Comparison of ENCODE assay signal across 8 cellular contexts in the genomic region with DNA sequence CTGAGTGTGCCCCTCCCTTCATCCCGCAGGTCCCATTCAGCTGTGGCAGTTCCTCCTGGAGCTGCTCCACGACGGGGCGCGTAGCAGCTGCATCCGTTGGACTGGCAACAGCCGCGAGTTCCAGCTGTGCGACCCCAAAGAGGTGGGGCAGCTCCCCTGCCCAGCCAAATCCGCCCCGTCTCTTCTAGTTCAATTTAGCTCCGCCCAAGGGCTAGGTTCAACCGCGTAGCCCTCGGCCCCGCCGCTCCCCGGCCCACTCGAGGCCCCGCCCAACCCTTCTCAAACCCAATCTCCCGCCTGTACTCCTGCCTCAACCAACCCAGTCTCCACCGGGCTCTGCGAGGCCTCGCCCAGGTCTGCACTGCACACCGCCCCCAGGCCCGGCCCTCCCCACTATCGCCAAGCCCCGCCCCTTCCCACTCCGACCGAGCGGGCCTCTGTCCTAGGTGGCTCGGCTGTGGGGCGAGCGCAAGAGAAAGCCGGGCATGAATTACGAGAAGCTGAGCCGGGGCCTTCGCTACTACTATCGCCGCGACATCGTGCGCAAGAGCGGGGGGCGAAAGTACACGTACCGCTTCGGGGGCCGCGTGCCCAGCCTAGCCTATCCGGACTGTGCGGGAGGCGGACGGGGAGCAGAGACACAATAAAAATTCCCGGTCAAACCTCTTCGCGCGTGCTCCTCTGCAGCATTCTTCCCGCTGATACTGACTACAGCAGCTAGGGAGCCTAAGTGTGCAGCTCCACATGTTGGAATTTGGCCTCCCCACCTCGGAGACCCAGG. TPM values are rescaled to one million over a fixed set of nuclear protein-coding genes. Genes with fewer than 3 reads are reported as not detected.
DNase-seq lines count a peak whose midpoint lies in the region; ATAC-seq, FAIRE-seq and TF ChIP-seq lines count a peak whose summit lies in the region.

No MANE protein-coding gene starts in this region.

- H3K36me3 ChIP-seq in bronchial epithelial cell (ENCODE audit: control insufficient read depth, insufficient read depth, low read length), result no peaks in the 10 kb centered on the region

- peak; percentile 51 for TF ChIP-seq POLR2A in A549 (IDR thresholded peaks at IDR 0.05; ENCODE audit: low read length)

- peak; percentile 99 to 100 for DNase-seq in A549 (ENCODE audit: low read depth in 1 of 2, low spot score in 1 of 2)
- DNase-seq in NCI-H2196 treated with DMSO at 0.1 percent for 48 hours (lab: John Stamatoyannopoulos, UW; ENCODE audit: unreplicated experiment), result peak; percentile 97
- peak; percentile 88 for DNase-seq in bronchial epithelial cell (ENCODE audit: low read depth)
- peak; percentile 57 for DNase-seq in inferior parietal cortex (ENCODE audit: extremely low spot score)
- peak; percentile 78 for DNase-seq in smooth muscle cell of the brain vasculature (ENCODE audit: low read depth, low spot score)

- peak; percentile 72 to 90 for ATAC-seq in A549
- ATAC-seq in GM18867 (IDR thresholded peaks at IDR 0.05; ENCODE audit: unreplicated experiment), result peak; percentile 74
- peak; percentile 55 for ATAC-seq in HG03097 (IDR thresholded peaks at IDR 0.05; ENCODE audit: low FRiP score, unreplicated experiment)

- H3K9me3 ChIP-seq in A549, result no peaks in the 10 kb centered on the region

- H3K4me2 ChIP-seq in A549, result peak overlapping the region; percentile 98

- H3K27me3 ChIP-seq in bronchial epithelial cell (ENCODE audit: control insufficient read depth, insufficient read depth, low read length), result no peaks in the 10 kb centered on the region

- H3K4me1 ChIP-seq in A549, result peaks cover 22% of the 10 kb centered on the region

- H3K27ac ChIP-seq in A549, result peak overlapping the region; percentile 75 to 89

- no peak for TF ChIP-seq EP300 in A549 (IDR thresholded peaks at IDR 0.05)

- no peak for TF ChIP-seq RAD21 in A549 (conservative IDR thresholded peaks at IDR 0.05 in 1 of 2, IDR thresholded peaks at IDR 0.05 in 1 of 2)

- TF ChIP-seq CTCF in A549 (IDR thresholded peaks at IDR 0.05), result no peak
- TF ChIP-seq CTCF in WI38 (IDR thresholded peaks at IDR 0.05; ENCODE audit: low read depth, low read length), result no peak
- no peak for TF ChIP-seq CTCF in bronchial epithelial cell (IDR thresholded peaks at IDR 0.05; ENCODE audit: insufficient read depth, low read length, severe bottlenecking)

- peak overlapping the region; percentile 61 for H3K4me3 ChIP-seq in A549
- peak overlapping the region; percentile 59 for H3K4me3 ChIP-seq in WI38 (ENCODE audit: low read depth, low read length)
- peak overlapping the region; percentile 60 for H3K4me3 ChIP-seq in bronchial epithelial cell (ENCODE audit: low read depth, low read length)

- FAIRE-seq in A549 (lab: Jason Lieb, UNC), result peak; percentile 67
- no peak for FAIRE-seq in bronchial epithelial cell (lab: Jason Lieb, UNC)

- CTCF ChIA-PET in A549 (lab: Yijun Ruan, JAX), result interaction anchor here (0.6 to 4.2 kb wide), 16 partner anchors 10 to 323 kb away, joined by 3 to 28 read pairs (median 4); a partner anchor contains a TSS

- POLR2A ChIA-PET in A549 (lab: Yijun Ruan, JAX), result interaction anchor here (0.5 to 2.2 kb wide), 12 partner anchors 10 to 409 kb away, joined by 3 to 10 read pairs (median 4); a partner anchor contains a TSS

- 2% methylated on average over 54 of the region's 60 CpGs for WGBS in A549 (ENCODE audit: missing lambda C conversion rate)

TF ChIP-seq in A549, 52 proteins besides CTCF, POLR2A, EP300 and RAD21 (continues in another document):
- TF ChIP-seq, protein P1, sequence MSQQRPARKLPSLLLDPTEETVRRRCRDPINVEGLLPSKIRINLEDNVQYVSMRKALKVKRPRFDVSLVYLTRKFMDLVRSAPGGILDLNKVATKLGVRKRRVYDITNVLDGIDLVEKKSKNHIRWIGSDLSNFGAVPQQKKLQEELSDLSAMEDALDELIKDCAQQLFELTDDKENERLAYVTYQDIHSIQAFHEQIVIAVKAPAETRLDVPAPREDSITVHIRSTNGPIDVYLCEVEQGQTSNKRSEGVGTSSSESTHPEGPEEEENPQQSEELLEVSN (IDR thresholded peaks at IDR 0.05; ENCODE audit: borderline replicate concordance, low read depth), result peak; percentile 67; the same call in 1 of the 2 replicates
- TF ChIP-seq, protein P2, sequence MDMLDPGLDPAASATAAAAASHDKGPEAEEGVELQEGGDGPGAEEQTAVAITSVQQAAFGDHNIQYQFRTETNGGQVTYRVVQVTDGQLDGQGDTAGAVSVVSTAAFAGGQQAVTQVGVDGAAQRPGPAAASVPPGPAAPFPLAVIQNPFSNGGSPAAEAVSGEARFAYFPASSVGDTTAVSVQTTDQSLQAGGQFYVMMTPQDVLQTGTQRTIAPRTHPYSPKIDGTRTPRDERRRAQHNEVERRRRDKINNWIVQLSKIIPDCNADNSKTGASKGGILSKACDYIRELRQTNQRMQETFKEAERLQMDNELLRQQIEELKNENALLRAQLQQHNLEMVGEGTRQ (IDR thresholded peaks at IDR 0.05), result peak; percentile 76
- TF ChIP-seq PHF8 (IDR thresholded peaks at IDR 0.05; ENCODE audit: borderline replicate concordance, low read depth) (0 out of 2 replicates have a peak, but pooled peaks have one; percentile 47), JUN (IDR thresholded peaks at IDR 0.05) (peak in 1 of 2 experiments; percentile 23; a peak in 1 of 5 replicates), KDM5A (IDR thresholded peaks at IDR 0.05) (no peak), CEBPB (IDR thresholded peaks at IDR 0.05) (no peak), GATA3 (IDR thresholded peaks at IDR 0.05; ENCODE audit: borderline replicate concordance) (no peak)
- TF ChIP-seq, protein P3, sequence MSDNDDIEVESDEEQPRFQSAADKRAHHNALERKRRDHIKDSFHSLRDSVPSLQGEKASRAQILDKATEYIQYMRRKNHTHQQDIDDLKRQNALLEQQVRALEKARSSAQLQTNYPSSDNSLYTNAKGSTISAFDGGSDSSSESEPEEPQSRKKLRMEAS (IDR thresholded peaks at IDR 0.05), result peak; percentile 80
- TF ChIP-seq, protein P4, sequence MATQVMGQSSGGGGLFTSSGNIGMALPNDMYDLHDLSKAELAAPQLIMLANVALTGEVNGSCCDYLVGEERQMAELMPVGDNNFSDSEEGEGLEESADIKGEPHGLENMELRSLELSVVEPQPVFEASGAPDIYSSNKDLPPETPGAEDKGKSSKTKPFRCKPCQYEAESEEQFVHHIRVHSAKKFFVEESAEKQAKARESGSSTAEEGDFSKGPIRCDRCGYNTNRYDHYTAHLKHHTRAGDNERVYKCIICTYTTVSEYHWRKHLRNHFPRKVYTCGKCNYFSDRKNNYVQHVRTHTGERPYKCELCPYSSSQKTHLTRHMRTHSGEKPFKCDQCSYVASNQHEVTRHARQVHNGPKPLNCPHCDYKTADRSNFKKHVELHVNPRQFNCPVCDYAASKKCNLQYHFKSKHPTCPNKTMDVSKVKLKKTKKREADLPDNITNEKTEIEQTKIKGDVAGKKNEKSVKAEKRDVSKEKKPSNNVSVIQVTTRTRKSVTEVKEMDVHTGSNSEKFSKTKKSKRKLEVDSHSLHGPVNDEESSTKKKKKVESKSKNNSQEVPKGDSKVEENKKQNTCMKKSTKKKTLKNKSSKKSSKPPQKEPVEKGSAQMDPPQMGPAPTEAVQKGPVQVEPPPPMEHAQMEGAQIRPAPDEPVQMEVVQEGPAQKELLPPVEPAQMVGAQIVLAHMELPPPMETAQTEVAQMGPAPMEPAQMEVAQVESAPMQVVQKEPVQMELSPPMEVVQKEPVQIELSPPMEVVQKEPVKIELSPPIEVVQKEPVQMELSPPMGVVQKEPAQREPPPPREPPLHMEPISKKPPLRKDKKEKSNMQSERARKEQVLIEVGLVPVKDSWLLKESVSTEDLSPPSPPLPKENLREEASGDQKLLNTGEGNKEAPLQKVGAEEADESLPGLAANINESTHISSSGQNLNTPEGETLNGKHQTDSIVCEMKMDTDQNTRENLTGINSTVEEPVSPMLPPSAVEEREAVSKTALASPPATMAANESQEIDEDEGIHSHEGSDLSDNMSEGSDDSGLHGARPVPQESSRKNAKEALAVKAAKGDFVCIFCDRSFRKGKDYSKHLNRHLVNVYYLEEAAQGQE (IDR thresholded peaks at IDR 0.05), result peak; percentile 46; the same call in 1 of the 2 replicates

RNA-seq across cellular contexts. Expression of a gene that starts 2.9 kb away (rescaled TPM):
- polyA plus RNA-seq in A549 (2011; rRNA removed), result 0.15 and 0.36 TPM in 2 replicates
- polyA plus RNA-seq in A549 (2012; cell fraction: cytosol; rRNA removed), result 1.5 and 1.7 TPM in 2 replicates
- 1.1 and 2.0 TPM in 2 replicates for polyA plus RNA-seq in A549 (2012; cell fraction: nucleus; rRNA removed)
- polyA plus RNA-seq in A549 (2017; fragmentation: RNase III; extraction: RNeasy Plus Mini Kit Qiagen cat#74134 plus additional on column Dnase treatment), result 1.1 to 1.3 TPM (median 1.1 TPM) in 3 replicates
- not detected in 2 replicates for polyA minus RNA-seq in A549 (2011; rRNA and poly(A)+ RNA removed)
- under 0.01 and 0.38 TPM in 2 replicates for total RNA-seq in bronchial epithelial cell

RNA-seq across cellular contexts. Expression of a gene that starts 3.7 kb away (rescaled TPM):
- polyA plus RNA-seq in A549 (2011; rRNA removed) (749 and 1,115 TPM in 2 replicates), A549 (2017; fragmentation: RNase III; extraction: RNeasy Plus Mini Kit Qiagen cat#74134 plus additional on column Dnase treatment) (1,179 to 1,276 TPM (median 1,260 TPM) in 3 replicates)
- polyA plus RNA-seq in A549 (2012; cell fraction: cytosol; rRNA removed), result 1,921 and 2,479 TPM in 2 replicates
- 1,210 and 1,387 TPM in 2 replicates for polyA plus RNA-seq in A549 (2012; cell fraction: nucleus; rRNA removed)
- polyA minus RNA-seq in A549 (2011; rRNA and poly(A)+ RNA removed), result 458 and 693 TPM in 2 replicates
- 217 and 224 TPM in 2 replicates for total RNA-seq in bronchial epithelial cell

RNA-seq across cellular contexts. Expression of a gene that starts 15.6 kb away (rescaled TPM):
- 62.1 and 80.4 TPM in 2 replicates for polyA plus RNA-seq in A549 (2011; rRNA removed)
- 157 and 167 TPM in 2 replicates for polyA plus RNA-seq in A549 (2012; cell fraction: cytosol; rRNA removed)
- polyA plus RNA-seq in A549 (2012; cell fraction: nucleus; rRNA removed), result 190 and 224 TPM in 2 replicates
- polyA plus RNA-seq in A549 (2017; fragmentation: RNase III; extraction: RNeasy Plus Mini Kit Qiagen cat#74134 plus additional on column Dnase treatment), result 124 to 131 TPM (median 128 TPM) in 3 replicates
- 43.4 and 65.1 TPM in 2 replicates for polyA minus RNA-seq in A549 (2011; rRNA and poly(A)+ RNA removed)
- total RNA-seq in bronchial epithelial cell, result 33.4 and 37.8 TPM in 2 replicates

RNA-seq across cellular contexts. Expression of a gene that starts 21.9 kb away (rescaled TPM):
- polyA plus RNA-seq in A549 (2011; rRNA removed) (0.78 and 1.4 TPM in 2 replicates), A549 (2017; fragmentation: RNase III; extraction: RNeasy Plus Mini Kit Qiagen cat#74134 plus additional on column Dnase treatment) (0.37 to 0.44 TPM (median 0.39 TPM) in 3 replicates)
- 0.65 and 0.79 TPM in 2 replicates for polyA plus RNA-seq in A549 (2012; cell fraction: cytosol; rRNA removed)
- polyA plus RNA-seq in A549 (2012; cell fraction: nucleus; rRNA removed), result 0.75 and 0.90 TPM in 2 replicates
- 0.83 and 0.92 TPM in 2 replicates for polyA minus RNA-seq in A549 (2011; rRNA and poly(A)+ RNA removed)
- total RNA-seq in bronchial epithelial cell, result 0.38 TPM in 1 of 2 replicates, not detected in the other

RNA-seq across cellular contexts. Expression of a gene that starts 31.9 kb away (rescaled TPM):
- polyA plus RNA-seq in A549 (2011; rRNA removed), result 7.2 and 7.3 TPM in 2 replicates
- 14.4 and 18.8 TPM in 2 replicates for polyA plus RNA-seq in A549 (2012; cell fraction: cytosol; rRNA removed)
- polyA plus RNA-seq in A549 (2012; cell fraction: nucleus; rRNA removed), result 101 and 126 TPM in 2 replicates
- polyA plus RNA-seq in A549 (2017; fragmentation: RNase III; extraction: RNeasy Plus Mini Kit Qiagen cat#74134 plus additional on column Dnase treatment), result 16.0 to 17.6 TPM (median 16.1 TPM) in 3 replicates
- 3.8 and 6.6 TPM in 2 replicates for polyA minus RNA-seq in A549 (2011; rRNA and poly(A)+ RNA removed)
- total RNA-seq in bronchial epithelial cell, result 3.9 and 4.2 TPM in 2 replicates

Comparison
In these comparisons a context has a peak if more than half of its experiments do, and no peak if none do; other contexts are left out.
1. Peak in every context shown above with its lines: DNase-seq, ATAC-seq, H3K4me3 ChIP-seq and H3K27ac ChIP-seq.